ENCODE assay signal across 9 cellular contexts in the genomic region with DNA sequence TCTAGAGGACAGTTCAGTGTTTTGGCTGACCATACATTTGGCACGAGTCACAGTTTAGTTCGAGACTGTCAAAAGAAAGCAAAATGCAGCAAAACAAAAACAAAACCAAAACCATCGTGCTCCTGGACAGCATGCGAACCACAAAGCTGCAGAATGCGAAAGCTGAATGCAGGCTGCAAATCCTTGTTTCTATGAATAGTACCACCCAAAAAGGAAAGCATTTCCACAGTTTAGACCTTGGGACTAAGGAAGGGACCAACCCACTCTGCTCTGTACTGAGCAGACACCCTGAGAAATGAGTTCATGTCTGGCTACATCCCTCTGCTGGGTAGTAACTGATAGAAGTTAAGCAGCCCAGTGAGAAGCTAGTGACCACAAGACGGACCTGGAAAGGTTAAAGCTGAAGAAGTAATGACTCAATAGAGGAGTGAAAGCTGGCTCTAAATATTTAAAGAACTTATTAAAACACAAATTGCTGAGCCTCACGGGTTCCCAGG. TPM values are rescaled to one million over a fixed set of nuclear protein-coding genes. Genes with fewer than 3 reads are reported as not detected.
DNase-seq lines count a peak whose midpoint lies in the region; ATAC-seq and TF ChIP-seq lines count a peak whose summit lies in the region.
"Had no signal": no experiment of that assay in that cellular context is flagged by ENCODE, and none has a peak within 500 bp of the region (broad histone marks: within the 10 kb centered on the region; RNA-seq: fewer than 3 reads in every experiment).

No MANE protein-coding gene starts in this region.

- CTCF ChIA-PET in activated naive CD4-positive, alpha-beta T cell treated with anti-CD3 and anti-CD28 coated beads for 36 hours (lab: Charles Lee), result interaction anchor here (0.8 to 4.5 kb wide), 10 partner anchors 10 to 189 kb away, joined by 3 to 40 read pairs (median 6); a partner anchor contains a TSS

- ATAC-seq in HG03432 (IDR thresholded peaks at IDR 0.05; ENCODE audit: unreplicated experiment) (peak; percentile 51), GM18502 (IDR thresholded peaks at IDR 0.05; ENCODE audit: poor library complexity, unreplicated experiment) (no peak)
- ATAC-seq in effector memory CD8-positive, alpha-beta T cell (replicated peaks), result no peak

- H3K4me1 Mint-ChIP-seq in activated naive CD4-positive, alpha-beta T cell treated with anti-CD3 and anti-CD28 coated beads for 36 hours (ENCODE audit: low read depth), result peaks cover 63% of the 10 kb centered on the region
- peaks cover 43 to 59% of the 10 kb centered on the region in 2 donors for H3K4me1 Mint-ChIP-seq in effector memory CD8-positive, alpha-beta T cell (ENCODE audit: low read depth in 2 of 2)

- H3K27me3 Mint-ChIP-seq in activated naive CD4-positive, alpha-beta T cell treated with anti-CD3 and anti-CD28 coated beads for 36 hours (ENCODE audit: low read depth), result no peaks in the 10 kb centered on the region
- H3K27me3 Mint-ChIP-seq in effector memory CD8-positive, alpha-beta T cell, result no peaks in the 10 kb centered on the region

- peak overlapping the region; percentile 47 for H3K27ac ChIP-seq in vagina
- H3K27ac ChIP-seq: BLaER1 treated with 17β-estradiol and CSF1 and Interleukin-3, amounts not matched to agents 10 nM and 100 nM had no signal

- TF ChIP-seq POLR2A in vagina (IDR thresholded peaks at IDR 0.05), result no peak

- no peaks in the 10 kb centered on the region for H3K27me3 ChIP-seq in vagina

- peaks cover 37% of the 10 kb centered on the region for H3K4me1 ChIP-seq in vagina

- no peaks in the 10 kb centered on the region for H3K36me3 ChIP-seq in vagina
- H3K36me3 ChIP-seq: BLaER1 treated with 17β-estradiol and CSF1 and Interleukin-3, amounts not matched to agents 10 nM and 100 nM had no signal

- intact Hi-C loops in activated naive CD4-positive, alpha-beta T cell treated with anti-CD3 and anti-CD28 coated beads for 36 hours (cut with micrococcal nuclease), result loop anchor here (5.0 kb wide), 1 partner anchor 1209 kb away; no protein-coding TSS in a partner anchor
- intact Hi-C loops in vagina (cut with DNase I), result no loop called here

- H3K4me3 Mint-ChIP-seq in activated naive CD4-positive, alpha-beta T cell treated with anti-CD3 and anti-CD28 coated beads for 36 hours, result peak overlapping the region; percentile 7
- peak overlapping the region; percentile 62 to 70 for H3K4me3 Mint-ChIP-seq in effector memory CD8-positive, alpha-beta T cell

- peaks cover 22% of the 10 kb centered on the region for H3K36me3 Mint-ChIP-seq in activated naive CD4-positive, alpha-beta T cell treated with anti-CD3 and anti-CD28 coated beads for 36 hours (ENCODE audit: low read depth)
- H3K36me3 Mint-ChIP-seq in effector memory CD8-positive, alpha-beta T cell (ENCODE audit: insufficient read depth), result peaks cover 17% of the 10 kb centered on the region

- no peak for DNase-seq in activated naive CD4-positive, alpha-beta T cell treated with anti-CD3 and anti-CD28 coated beads for 36 hours
- DNase-seq in activated naive CD4-positive, alpha-beta T cell (lab: John Stamatoyannopoulos, UW), result no peak
- no peak for DNase-seq in effector memory CD8-positive, alpha-beta T cell
- no peak for DNase-seq in vagina (ENCODE audit: extremely low spot score in 2 of 2)
- no peak for DNase-seq in NCI-H2107 (lab: John Stamatoyannopoulos, UW)
- no peak for DNase-seq in nucleus accumbens (lab: John Stamatoyannopoulos, UW)

- H3K9me3 ChIP-seq in vagina, result no peaks in the 10 kb centered on the region
- H3K9me3 ChIP-seq: BLaER1 treated with 17β-estradiol and CSF1 and Interleukin-3, amounts not matched to agents 10 nM and 100 nM had no signal

- H3K4me3 ChIP-seq in vagina, result peak overlapping the region; percentile 0 to 14
- H3K4me3 ChIP-seq: BLaER1 treated with 17β-estradiol and CSF1 and Interleukin-3, amounts not matched to agents 10 nM and 100 nM had no signal

- no peak overlapping the region for H3K27ac Mint-ChIP-seq in activated naive CD4-positive, alpha-beta T cell treated with anti-CD3 and anti-CD28 coated beads for 36 hours
- peak overlapping the region; percentile 37 to 79 for H3K27ac Mint-ChIP-seq in effector memory CD8-positive, alpha-beta T cell

- TF ChIP-seq CTCF in vagina (IDR thresholded peaks at IDR 0.05), result no peak

- no peaks in the 10 kb centered on the region for H3K9me3 Mint-ChIP-seq in activated naive CD4-positive, alpha-beta T cell treated with anti-CD3 and anti-CD28 coated beads for 36 hours
- H3K9me3 Mint-ChIP-seq in effector memory CD8-positive, alpha-beta T cell, result no peaks in the 10 kb centered on the region

RNA-seq across cellular contexts. Expression of a gene that starts 3.9 kb away (rescaled TPM):
- total RNA-seq in activated naive CD4-positive, alpha-beta T cell treated with anti-CD3 and anti-CD28 coated beads for 36 hours, result 1 to 10 TPM; 2.1 to 2.4 TPM
- 2.5 TPM for total RNA-seq in vagina
